In genomic region chr1:52601976-52602327, GRCh38 we compare ENCODE assay signal across 8 cellular contexts. TPM values are rescaled to one million over a fixed set of nuclear protein-coding genes. Genes with fewer than 3 reads are reported as not detected.
DNase-seq lines count a peak whose midpoint lies in the region; FAIRE-seq and TF ChIP-seq lines count a peak whose summit lies in the region.

No MANE protein-coding gene starts in this region.

- peak overlapping the region; percentile 61 to 86 (median 80) for H3K4me3 ChIP-seq in BLaER1 treated with 17β-estradiol and CSF1 and Interleukin-3, amounts not matched to agents 10 nM and 100 nM
- peak overlapping the region; percentile 75 for H3K4me3 ChIP-seq in OCI-LY3 (ENCODE audit: low read length)
- H3K4me3 ChIP-seq in esophagus muscularis mucosa, result peak overlapping the region; percentile 66 to 74 (median 69)

- no peak for TF ChIP-seq EP300 in esophagus muscularis mucosa (IDR thresholded peaks at IDR 0.05)

- peaks cover 0 to 29% (median 10%) of the 10 kb centered on the region in 11 experiments; a peak in 9 of 22 replicates for H4K20me1 ChIP-seq in BLaER1 treated with 17β-estradiol and CSF1 and Interleukin-3, amounts not matched to agents 10 nM and 100 nM
- H4K20me1 ChIP-seq in OCI-LY3 (ENCODE audit: insufficient read depth, low read length), result 0 out of 2 replicates have a peak, but pooled peaks cover 2% of the 10 kb centered on the region

- peaks cover 32 to 48% (median 44%) of the 10 kb centered on the region in 10 experiments for H3K4me1 ChIP-seq in BLaER1 treated with 17β-estradiol and CSF1 and Interleukin-3, amounts not matched to agents 10 nM and 100 nM
- peaks cover 27% of the 10 kb centered on the region for H3K4me1 ChIP-seq in OCI-LY3 (ENCODE audit: low read length)
- H3K4me1 ChIP-seq in esophagus muscularis mucosa, result peaks cover 21 to 37% (median 33%) of the 10 kb centered on the region in 4 donors

- no peak for TF ChIP-seq POLR2A in esophagus muscularis mucosa (IDR thresholded peaks at IDR 0.05; ENCODE audit: low read depth)

- peak overlapping the region; percentile 85 to 98 (median 96) for H3K27ac ChIP-seq in BLaER1 treated with 17β-estradiol and CSF1 and Interleukin-3, amounts not matched to agents 10 nM and 100 nM
- peak overlapping the region; percentile 52 for H3K27ac ChIP-seq in OCI-LY3 (ENCODE audit: low read length)
- H3K27ac ChIP-seq in esophagus muscularis mucosa (replicated peaks in 1 of 4), result peak overlapping the region; percentile 81 to 87 (median 85)

- peaks cover 30% of the 10 kb centered on the region for H3K4me1 Mint-ChIP-seq in neural crest cell

- peak overlapping the region; percentile 82 for H3K4me3 Mint-ChIP-seq in neural crest cell

- peaks cover 1% of the 10 kb centered on the region for H3K36me3 Mint-ChIP-seq in neural crest cell (ENCODE audit: low read depth)

- H3K79me2 ChIP-seq in OCI-LY3 (ENCODE audit: low read length), result peaks cover 22% of the 10 kb centered on the region

- peaks cover 6 to 34% (median 26%) of the 10 kb centered on the region in 11 experiments for H3K36me3 ChIP-seq in BLaER1 treated with 17β-estradiol and CSF1 and Interleukin-3, amounts not matched to agents 10 nM and 100 nM
- H3K36me3 ChIP-seq in OCI-LY3 (replicated peaks; ENCODE audit: low read depth, low read length) (peaks cover 10% of the 10 kb centered on the region), esophagus muscularis mucosa (peaks cover 3 to 8% (median 6%) of the 10 kb centered on the region in 4 donors)

- no peaks in the 10 kb centered on the region for H3K27me3 ChIP-seq in BLaER1 treated with 17β-estradiol and CSF1 and Interleukin-3, amounts not matched to agents 10 nM and 100 nM
- no peaks in the 10 kb centered on the region for H3K27me3 ChIP-seq in OCI-LY3 (ENCODE audit: low read depth, low read length)
- no peaks in the 10 kb centered on the region for H3K27me3 ChIP-seq in esophagus muscularis mucosa

- intact Hi-C loops in esophagus muscularis mucosa (cut with DNase I), result loop anchor here (5.0 to 10.0 kb wide), 2 partner anchors 50 to 93 kb away; partner anchors contain the start of genes COA7 and TUT4

- H2AFZ ChIP-seq in OCI-LY3 (ENCODE audit: low read depth, low read length), result peak overlapping the region; percentile 90

- WGBS in esophagus muscularis mucosa, result 4% methylated on average over 7 of the region's 22 CpGs

- H3K9me3 ChIP-seq in BLaER1 treated with 17β-estradiol and CSF1 and Interleukin-3, amounts not matched to agents 10 nM and 100 nM (replicated peaks in 1 of 11), result peaks cover 0 to 5% (median 0%) of the 10 kb centered on the region in 11 experiments; a peak in 2 of 22 replicates
- H3K9me3 ChIP-seq in OCI-LY3 (ENCODE audit: insufficient read depth, low read length) (no peaks in the 10 kb centered on the region), esophagus muscularis mucosa (no peaks in the 10 kb centered on the region)

- peaks cover 3% of the 10 kb centered on the region for H3K9me3 Mint-ChIP-seq in neural crest cell

- H3K4me2 ChIP-seq in BLaER1 treated with 17β-estradiol and CSF1 and Interleukin-3, amounts not matched to agents 10 nM and 100 nM, result peak overlapping the region; percentile 82 to 97 (median 89)
- H3K4me2 ChIP-seq in OCI-LY3 (ENCODE audit: low read length), result peak overlapping the region; percentile 97

- no peak overlapping the region for H3K27ac Mint-ChIP-seq in neural crest cell (ENCODE audit: unreplicated experiment)

- no peak for TF ChIP-seq CTCF in OCI-LY3 (IDR thresholded peaks at IDR 0.05; ENCODE audit: low read depth, low read length)
- no peak for TF ChIP-seq CTCF in esophagus muscularis mucosa (IDR thresholded peaks at IDR 0.05)
- no peak for TF ChIP-seq CTCF in neural crest cell (conservative IDR thresholded peaks at IDR 0.05)
- TF ChIP-seq CTCF in D721Med (IDR thresholded peaks at IDR 0.05; ENCODE audit: insufficient read depth, missing control alignments), result no peak

- FAIRE-seq in D721Med (lab: Jason Lieb, UNC), result no peak

- no peaks in the 10 kb centered on the region for H3K27me3 Mint-ChIP-seq in neural crest cell (ENCODE audit: low read depth)

- peak overlapping the region; percentile 88 to 99 (median 97) for H3K9ac ChIP-seq in BLaER1 treated with 17β-estradiol and CSF1 and Interleukin-3, amounts not matched to agents 10 nM and 100 nM
- H3K9ac ChIP-seq in OCI-LY3 (ENCODE audit: low read length), result peak overlapping the region; percentile 94

- DNase-seq in esophagus muscularis mucosa (ENCODE audit: extremely low spot score) (no peak), neural crest cell (ENCODE audit: low read depth, low spot score) (no peak), SIG-M5 treated with dmso at 0.1 percent for 504 hours (lab: John Stamatoyannopoulos, UW; ENCODE audit: unreplicated experiment) (no peak), D721Med (ENCODE audit: insufficient read length, low spot score) (no peak), glomerular visceral epithelial cell (ENCODE audit: extremely low spot score) (no peak)
- no peak for DNase-seq in activated effector memory CD4-positive, alpha-beta T cell treated with Interleukin-2 at 50 U/mL for 16 hours

RNA-seq across cellular contexts. Expression of gene GPX7, which starts 0.2 kb away (rescaled TPM):
- total RNA-seq in esophagus muscularis mucosa, result 10 to 100 TPM in 3 of 4 donors, 1 to 10 TPM in 1; 9.3 to 17.3 (median 16.4) TPM
- total RNA-seq in neural crest cell, result 30.6 and 31.1 TPM in 2 replicates

RNA-seq across cellular contexts. Expression of gene SHISAL2A, which starts 31.0 kb away (rescaled TPM):
- total RNA-seq in esophagus muscularis mucosa (under 1 TPM in 2 of 4 donors, not detected in 2; 0.17 to 0.57 TPM), neural crest cell (0.65 TPM in 1 of 2 replicates, not detected in the other)

RNA-seq across cellular contexts. Expression of gene TUT4, which starts 49.1 kb away (rescaled TPM):
- total RNA-seq in esophagus muscularis mucosa, result 10 to 100 TPM; 32.3 to 58.6 (median 42.7) TPM
- total RNA-seq in neural crest cell, result 88.0 and 89.6 TPM in 2 replicates
